8 cellular contexts compared by ENCODE assay signal in the genomic region with DNA sequence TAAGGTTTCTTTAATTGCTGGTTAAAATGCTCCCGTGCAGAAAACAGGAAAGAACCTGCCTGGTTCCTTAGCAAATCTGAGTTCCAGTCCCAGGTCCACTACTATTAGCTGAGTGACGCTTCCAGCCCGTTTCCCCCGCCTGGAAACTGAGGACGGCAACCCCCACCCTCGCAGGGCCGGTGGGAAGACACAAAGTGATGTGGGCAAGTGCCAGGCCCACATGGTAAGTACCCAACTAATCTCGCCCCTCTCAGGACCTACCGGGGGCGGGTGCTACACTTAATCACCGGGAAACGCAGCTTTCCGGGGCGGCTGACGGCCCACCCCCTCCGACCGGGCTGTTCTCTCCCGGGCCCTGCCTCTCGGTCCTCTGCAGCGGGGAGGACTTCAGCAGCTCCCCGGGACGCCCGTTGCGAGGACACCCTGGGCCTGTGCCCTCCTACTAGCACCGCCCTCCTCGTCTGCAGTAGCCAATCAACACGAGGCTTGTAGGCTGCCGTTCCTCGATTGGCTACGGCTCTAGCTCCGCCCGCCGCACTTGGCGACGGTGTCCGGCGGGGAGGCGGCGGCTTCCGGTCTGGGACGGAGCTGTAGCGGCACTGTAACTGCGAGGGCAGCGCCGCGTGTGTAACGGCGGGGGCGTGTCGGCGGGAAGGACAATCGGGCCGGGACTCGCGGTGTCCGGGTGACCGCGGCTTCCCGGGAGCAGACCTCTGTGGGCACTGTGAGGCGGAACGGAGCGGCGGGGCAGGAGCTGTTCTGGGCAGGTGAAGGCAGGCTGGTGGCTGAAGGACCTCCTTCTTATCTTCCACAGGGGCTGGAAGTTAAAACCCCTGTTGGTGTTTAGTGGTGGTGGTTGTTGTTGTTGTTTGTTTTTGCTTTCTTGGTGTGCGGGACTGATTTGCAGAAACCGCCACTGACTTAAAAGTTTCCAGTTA. TPM values are rescaled to one million over a fixed set of nuclear protein-coding genes. Genes with fewer than 3 reads are reported as not detected.
DNase-seq lines count a peak whose midpoint lies in the region; ATAC-seq, FAIRE-seq and TF ChIP-seq lines count a peak whose summit lies in the region.

A gene with protein sequence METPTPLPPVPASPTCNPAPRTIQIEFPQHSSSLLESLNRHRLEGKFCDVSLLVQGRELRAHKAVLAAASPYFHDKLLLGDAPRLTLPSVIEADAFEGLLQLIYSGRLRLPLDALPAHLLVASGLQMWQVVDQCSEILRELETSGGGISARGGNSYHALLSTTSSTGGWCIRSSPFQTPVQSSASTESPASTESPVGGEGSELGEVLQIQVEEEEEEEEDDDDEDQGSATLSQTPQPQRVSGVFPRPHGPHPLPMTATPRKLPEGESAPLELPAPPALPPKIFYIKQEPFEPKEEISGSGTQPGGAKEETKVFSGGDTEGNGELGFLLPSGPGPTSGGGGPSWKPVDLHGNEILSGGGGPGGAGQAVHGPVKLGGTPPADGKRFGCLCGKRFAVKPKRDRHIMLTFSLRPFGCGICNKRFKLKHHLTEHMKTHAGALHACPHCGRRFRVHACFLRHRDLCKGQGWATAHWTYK (plus strand): TSS at position 568 of the 938 bp plus-strand sequence. CDS start 525 bp downstream, outside the sequence.

- H3K27ac Mint-ChIP-seq in activated T-helper 2 cell treated with anti-CD3 and anti-CD28 coated beads, Interferon-gamma antibody, Interleukin-2, Interleukin-4, amounts not matched to agents 10 μg/mL and 5 μg/mL and 100 μg/mL, durations not matched to agents 14 hours and 24 hours and 36 hours, result peak within 1 kb of the TSS; percentile 75
- peak within 1 kb of the TSS; percentile 80 to 94 for H3K27ac Mint-ChIP-seq in natural killer cell treated with Interleukin-12 subunit alpha and Interleukin-12 subunit beta and Interleukin-15 and Interleukin-18, amount 100 ng/mL, for 72 hours

- peak; percentile 92 for FAIRE-seq in H54 (lab: Jason Lieb, UNC)

- peak within 1 kb of the TSS; percentile 77 for H3K27ac ChIP-seq in RWPE1

- H3K4me3 Mint-ChIP-seq in activated T-helper 2 cell treated with anti-CD3 and anti-CD28 coated beads, Interferon-gamma antibody, Interleukin-2, Interleukin-4, amounts not matched to agents 10 μg/mL and 5 μg/mL and 100 μg/mL, durations not matched to agents 14 hours and 24 hours and 36 hours (ENCODE audit: low read depth), result peak within 1 kb of the TSS; percentile 94
- peak within 1 kb of the TSS; percentile 93 for H3K4me3 Mint-ChIP-seq in natural killer cell treated with Interleukin-12 subunit alpha and Interleukin-12 subunit beta and Interleukin-15 and Interleukin-18, amount 100 ng/mL, for 72 hours

- ATAC-seq in natural killer cell treated with Interleukin-12 subunit alpha and Interleukin-12 subunit beta and Interleukin-15 and Interleukin-18, amount 100 ng/mL, for 72 hours, result peak; percentile 100

- no peak for TF ChIP-seq CTCF in RWPE1 (conservative IDR thresholded peaks at IDR 0.05; ENCODE audit: low read depth)
- TF ChIP-seq CTCF in fibroblast of pulmonary artery (IDR thresholded peaks at IDR 0.05; ENCODE audit: low read length, missing control alignments), result no peak

- CTCF ChIA-PET in RWPE1 (lab: Yijun Ruan, JAX), result interaction anchor here (0.5 to 0.9 kb wide), 7 partner anchors 14 to 1040 kb away, joined by 3 to 4 read pairs (median 3); no protein-coding TSS in a partner anchor

- intact Hi-C loops in activated T-helper 2 cell treated with anti-CD3 and anti-CD28 coated beads, Interferon-gamma antibody, Interleukin-2, Interleukin-4, amounts not matched to agents 10 μg/mL and 5 μg/mL and 100 μg/mL, durations not matched to agents 14 hours and 24 hours and 36 hours (cut with micrococcal nuclease), result loop anchor here (1.0 to 10.0 kb wide), 4 partner anchors 27 to 241 kb away; no protein-coding TSS in a partner anchor

- peak within 1 kb of the TSS; percentile 91 for H3K4me3 ChIP-seq in fibroblast of pulmonary artery (replicated peaks; ENCODE audit: low read depth, low read length)

- peaks cover 42% of the 10 kb centered on the region for H3K36me3 Mint-ChIP-seq in activated T-helper 2 cell treated with anti-CD3 and anti-CD28 coated beads, Interferon-gamma antibody, Interleukin-2, Interleukin-4, amounts not matched to agents 10 μg/mL and 5 μg/mL and 100 μg/mL, durations not matched to agents 14 hours and 24 hours and 36 hours (ENCODE audit: low read depth)
- H3K36me3 Mint-ChIP-seq in natural killer cell treated with Interleukin-12 subunit alpha and Interleukin-12 subunit beta and Interleukin-15 and Interleukin-18, amount 100 ng/mL, for 72 hours, result no peaks in the 10 kb centered on the region

- peaks cover 23% of the 10 kb centered on the region for H3K4me1 Mint-ChIP-seq in activated T-helper 2 cell treated with anti-CD3 and anti-CD28 coated beads, Interferon-gamma antibody, Interleukin-2, Interleukin-4, amounts not matched to agents 10 μg/mL and 5 μg/mL and 100 μg/mL, durations not matched to agents 14 hours and 24 hours and 36 hours (ENCODE audit: low read depth)
- H3K4me1 Mint-ChIP-seq in natural killer cell treated with Interleukin-12 subunit alpha and Interleukin-12 subunit beta and Interleukin-15 and Interleukin-18, amount 100 ng/mL, for 72 hours (ENCODE audit: low read depth in 2 of 2), result peaks cover 20 to 37% of the 10 kb centered on the region in 2 donors

- POLR2A ChIA-PET in RWPE1 (lab: Yijun Ruan, JAX; ENCODE audit: low non-redundant PET), result interaction anchor here (0.5 to 0.8 kb wide), 2 partner anchors 9 to 23 kb away, joined by 3 to 5 read pairs; no protein-coding TSS in a partner anchor

- TF ChIP-seq POLR2A in H54 (IDR thresholded peaks at IDR 0.05; ENCODE audit: low read depth, low read length), result peak; percentile 76

- H3K27me3 Mint-ChIP-seq in activated T-helper 2 cell treated with anti-CD3 and anti-CD28 coated beads, Interferon-gamma antibody, Interleukin-2, Interleukin-4, amounts not matched to agents 10 μg/mL and 5 μg/mL and 100 μg/mL, durations not matched to agents 14 hours and 24 hours and 36 hours (ENCODE audit: low read depth), result no peaks in the 10 kb centered on the region
- no peaks in the 10 kb centered on the region for H3K27me3 Mint-ChIP-seq in natural killer cell treated with Interleukin-12 subunit alpha and Interleukin-12 subunit beta and Interleukin-15 and Interleukin-18, amount 100 ng/mL, for 72 hours

- DNase-seq in ELF-1 (ENCODE audit: low read depth, low spot score), result peak; percentile 98
- DNase-seq in H54 (ENCODE audit: insufficient read length, low spot score), result peak; percentile 98
- peak; percentile 97 for DNase-seq in LoVo (ENCODE audit: low spot score)
- peak; percentile 99 for DNase-seq in RWPE1 (ENCODE audit: low spot score)
- peak; percentile 95 for DNase-seq in activated T-helper 2 cell treated with anti-CD3 and anti-CD28 coated beads, Interferon-gamma antibody, Interleukin-2, Interleukin-4, amounts not matched to agents 10 μg/mL and 5 μg/mL and 100 μg/mL, durations not matched to agents 14 hours and 24 hours and 36 hours (ENCODE audit: low spot score)
- DNase-seq in fibroblast of pulmonary artery (ENCODE audit: low read depth), result peak; percentile 96
- peak; percentile 98 for DNase-seq in natural killer cell treated with Interleukin-12 subunit alpha and Interleukin-12 subunit beta and Interleukin-15 and Interleukin-18, amount 100 ng/mL, for 72 hours (ENCODE audit: low spot score)
- peak; percentile 94 for DNase-seq in stimulated activated naive CD4-positive, alpha-beta T cell treated with Interleukin-2 at 50 U/mL for 16 hours (lab: John Stamatoyannopoulos, UW)

- H3K9me3 Mint-ChIP-seq in activated T-helper 2 cell treated with anti-CD3 and anti-CD28 coated beads, Interferon-gamma antibody, Interleukin-2, Interleukin-4, amounts not matched to agents 10 μg/mL and 5 μg/mL and 100 μg/mL, durations not matched to agents 14 hours and 24 hours and 36 hours, result no peaks in the 10 kb centered on the region
- no peaks in the 10 kb centered on the region for H3K9me3 Mint-ChIP-seq in natural killer cell treated with Interleukin-12 subunit alpha and Interleukin-12 subunit beta and Interleukin-15 and Interleukin-18, amount 100 ng/mL, for 72 hours

RNA-seq across cellular contexts. Expression of the gene that starts here (rescaled TPM):
- 11.4 and 11.5 TPM in 2 replicates for total RNA-seq in activated T-helper 2 cell treated with anti-CD3 and anti-CD28 coated beads, Interferon-gamma antibody, Interleukin-2, Interleukin-4, amounts not matched to agents 10 μg/mL and 5 μg/mL and 100 μg/mL, durations not matched to agents 14 hours and 24 hours and 36 hours
- total RNA-seq in natural killer cell treated with Interleukin-12 subunit alpha and Interleukin-12 subunit beta and Interleukin-15 and Interleukin-18, amount 100 ng/mL, for 72 hours, result 10 to 100 TPM; 10.9 to 25.4 TPM

Comparison
In these comparisons a context has a peak if more than half of its experiments do, and no peak if none do; other contexts are left out.
1. Peak in every context shown above with its lines: DNase-seq, ATAC-seq, H3K4me3 ChIP-seq and H3K27ac ChIP-seq.